Comparison of ENCODE assay signal across 17 cellular contexts in the genomic region with DNA sequence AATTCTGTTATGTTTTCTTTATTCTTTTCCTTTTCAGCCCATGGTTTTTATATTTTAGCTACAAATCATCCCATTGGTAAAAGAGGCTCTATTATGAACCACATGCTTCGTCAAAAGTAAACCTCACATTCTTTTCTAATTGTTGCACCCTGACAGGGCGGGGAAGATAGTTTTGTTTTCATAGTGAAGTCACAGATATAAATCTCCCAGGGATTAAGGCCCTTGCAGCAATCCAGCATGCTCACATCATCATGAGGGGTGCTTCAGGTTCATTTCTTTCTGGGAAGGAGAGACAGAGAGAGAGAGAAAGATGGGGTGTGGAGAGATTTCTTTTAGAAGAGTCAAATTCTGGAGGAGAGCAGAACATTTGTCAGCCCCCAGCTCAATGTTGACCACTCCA.
DNase-seq lines count a peak whose midpoint lies in the region; ATAC-seq, FAIRE-seq and TF ChIP-seq lines count a peak whose summit lies in the region.
"Had no signal": no experiment of that assay in that cellular context is flagged by ENCODE, and none has a peak within 500 bp of the region (broad histone marks: within the 10 kb centered on the region; RNA-seq: fewer than 3 reads in every experiment).

No MANE protein-coding gene starts in this region.

- H3K36me3 ChIP-seq in stomach = no peaks in the 10 kb centered on the region
- H3K36me3 ChIP-seq: pancreas had no signal

- TF ChIP-seq CTCF in fibroblast of villous mesenchyme (IDR thresholded peaks at IDR 0.05; ENCODE audit: insufficient read depth, low read depth, low read length) = no peak
- no peak for TF ChIP-seq CTCF in stomach (IDR thresholded peaks at IDR 0.05)

- TF ChIP-seq EP300 in stomach (IDR thresholded peaks at IDR 0.05) = no peak

- intact Hi-C loops in stomach (cut with DNase I; ENCODE audit: low total_unique reads) = no loop called here

- H3K9me3 ChIP-seq in stomach = no peaks in the 10 kb centered on the region
- H3K9me3 ChIP-seq: pancreas had no signal

- H3K4me1 ChIP-seq in stomach = peaks cover 8 to 25% (median 15%) of the 10 kb centered on the region in 4 donors
- H3K4me1 ChIP-seq: pancreas had no signal

- no peak overlapping the region for H3K27ac Mint-ChIP-seq in activated naive CD4-positive, alpha-beta T cell treated with anti-CD3 and anti-CD28 coated beads, Interleukin-2, amount 50 U/mL, for 72 hours
- H3K27ac Mint-ChIP-seq: stimulated activated naive CD8-positive, alpha-beta T cell treated with anti-CD3 and anti-CD28 coated beads, Interleukin-15, amount 100 ng/mL, for 72 hours had no signal

- peak; percentile 86 for FAIRE-seq in TTC549 (lab: Jason Lieb, UNC)
- FAIRE-seq: GM18507, pancreas had no signal

- H3K9me3 Mint-ChIP-seq in activated naive CD4-positive, alpha-beta T cell treated with anti-CD3 and anti-CD28 coated beads, Interleukin-2, amount 50 U/mL, for 72 hours = no peaks in the 10 kb centered on the region

- WGBS in stomach, 5 donors = 21 to 52% (median 37%) methylated on average over 2 of the region's 2 CpGs

- peak; percentile 19 for DNase-seq in H4 (ENCODE audit: low spot score)
- peak; percentile 86 for DNase-seq in fibroblast of villous mesenchyme (ENCODE audit: low read depth)
- DNase-seq in stomach = no peak
- no peak for DNase-seq in activated naive CD4-positive, alpha-beta T cell treated with anti-CD3 and anti-CD28 coated beads, Interleukin-2, amount 50 U/mL, for 72 hours (ENCODE audit: low spot score in 2 of 2)
- no peak for DNase-seq in hepatic stellate cell (ENCODE audit: low spot score)
- DNase-seq: caudate nucleus; DMS153; glutamatergic neuron; NCI-H1092 treated with DMSO at 0.1 percent for 48 hours; pancreas; SHP77 treated with DMSO at 0.1 percent for 48 hours; stimulated activated naive CD8-positive, alpha-beta T cell treated with anti-CD3 and anti-CD28 coated beads, Interleukin-15, amount 100 ng/mL, for 72 hours had no signal

- no peaks in the 10 kb centered on the region for H3K27me3 ChIP-seq in stomach
- H3K27me3 ChIP-seq: pancreas had no signal

- H3K36me3 Mint-ChIP-seq in activated naive CD4-positive, alpha-beta T cell treated with anti-CD3 and anti-CD28 coated beads, Interleukin-2, amount 50 U/mL, for 72 hours = no peaks in the 10 kb centered on the region

- no peak overlapping the region for H3K4me3 ChIP-seq in fibroblast of villous mesenchyme (ENCODE audit: low read depth, low read length)
- H3K4me3 ChIP-seq in stomach = no peak overlapping the region
- H3K4me3 ChIP-seq: pancreas had no signal

- H3K27ac ChIP-seq in stomach = peak overlapping the region in 3 of 5 donors; percentile 11 to 31 (median 26)
- H3K27ac ChIP-seq: pancreas, VCaP had no signal

- no peak for TF ChIP-seq POLR2A in stomach (IDR thresholded peaks at IDR 0.05)

- ATAC-seq in HG02884 (IDR thresholded peaks at IDR 0.05; ENCODE audit: unreplicated experiment) (no peak), HG03196 (IDR thresholded peaks at IDR 0.05; ENCODE audit: unreplicated experiment) (no peak)
- no peak for ATAC-seq in activated naive CD4-positive, alpha-beta T cell treated with anti-CD3 and anti-CD28 coated beads, Interleukin-2, amount 50 U/mL, for 72 hours
- ATAC-seq: pancreas; stimulated activated naive CD8-positive, alpha-beta T cell treated with anti-CD3 and anti-CD28 coated beads, Interleukin-15, amount 100 ng/mL, for 72 hours had no signal

Comparison
In these comparisons a context has a peak if more than half of its experiments do, and no peak if none do; other contexts are left out.
1. DNase-seq: peak in H4 (single experiment) and fibroblast of villous mesenchyme (single experiment); none in stomach (single experiment), activated naive CD4-positive, alpha-beta T cell treated with anti-CD3 and anti-CD28 coated beads, Interleukin-2, amount 50 U/mL, for 72 hours (0 of 2) and hepatic stellate cell (single experiment).